In the genomic region with DNA sequence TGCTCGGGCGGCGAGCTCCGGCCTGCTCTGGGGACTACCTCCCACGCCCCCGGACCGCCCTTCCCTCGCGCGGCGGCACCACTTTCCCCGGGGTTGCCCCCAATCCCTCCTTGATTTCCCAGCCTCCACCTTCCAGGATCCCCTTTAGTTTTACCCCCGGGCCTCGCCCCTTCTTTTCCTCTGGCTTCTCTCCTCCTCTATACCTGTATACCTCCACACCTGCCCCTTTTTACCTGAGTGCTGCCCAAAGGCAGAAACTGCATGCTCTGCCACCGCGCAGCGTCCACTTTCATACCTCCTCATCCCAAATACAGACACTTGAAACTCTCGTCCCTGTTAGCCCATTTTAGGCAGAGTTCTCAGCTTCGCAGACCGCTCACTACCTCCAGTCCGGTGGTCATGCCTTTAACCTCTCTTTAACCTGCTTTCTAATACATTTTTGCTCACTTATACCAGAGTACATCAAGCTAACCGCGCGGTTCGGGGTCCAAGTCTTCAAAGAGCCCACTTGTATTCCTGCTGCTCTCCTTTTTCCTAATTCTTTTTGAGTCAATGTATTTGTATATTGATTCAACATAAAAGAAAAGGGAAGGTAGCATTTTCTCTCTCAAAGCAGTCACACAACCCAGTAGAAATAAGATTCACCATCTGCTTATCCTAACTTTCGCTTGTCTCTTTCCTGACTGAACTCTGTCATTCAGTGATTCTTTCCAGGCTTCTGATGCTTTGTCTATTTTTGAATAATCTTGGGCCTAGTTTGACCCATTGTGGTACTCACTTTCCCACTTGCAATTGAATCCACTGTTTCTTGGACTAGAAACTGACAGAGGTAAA, we compare ENCODE assay signal across 8 cellular contexts. TPM values are rescaled to one million over a fixed set of nuclear protein-coding genes. Genes with fewer than 3 reads are reported as not detected.
A peak's percentile ranks its signal among the peaks of the same experiment; 100 is the strongest.
DNase-seq lines count a peak whose midpoint lies in the region; ATAC-seq and TF ChIP-seq lines count a peak whose summit lies in the region.

No MANE protein-coding gene starts in this region.

- H3K27me3 ChIP-seq in BLaER1, result no peaks in the 10 kb centered on the region
- H3K27me3 ChIP-seq in MM.1S (replicated peaks; ENCODE audit: insufficient read depth, low read length), result no peaks in the 10 kb centered on the region

- peak; percentile 1 for ATAC-seq in GM19395 (IDR thresholded peaks at IDR 0.05; ENCODE audit: unreplicated experiment)
- ATAC-seq in left ventricle myocardium superior, result peak; percentile 17
- ATAC-seq in GM19463 (IDR thresholded peaks at IDR 0.05; ENCODE audit: unreplicated experiment), result no peak

- H3K79me2 ChIP-seq in MM.1S (ENCODE audit: low read length), result peaks cover 53% of the 10 kb centered on the region

- H3K36me3 Mint-ChIP-seq in activated naive CD8-positive, alpha-beta T cell, result peaks cover 9% of the 10 kb centered on the region

- peak overlapping the region; percentile 77 for H2AFZ ChIP-seq in MM.1S (ENCODE audit: low read length)

- peak overlapping the region; percentile 86 for H3K9ac ChIP-seq in BLaER1
- H3K9ac ChIP-seq in MM.1S (ENCODE audit: low read length), result peak overlapping the region; percentile 71; the same call in 1 of the 2 replicates

- intact Hi-C loops in left ventricle myocardium superior (cut with micrococcal nuclease), result no loop called here

- no peaks in the 10 kb centered on the region for H3K36me3 ChIP-seq in BLaER1
- no peaks in the 10 kb centered on the region for H3K36me3 ChIP-seq in MM.1S (replicated peaks; ENCODE audit: insufficient read depth, low read length)

- no peaks in the 10 kb centered on the region for H3K9me2 ChIP-seq in MM.1S (replicated peaks; ENCODE audit: insufficient read depth, low read length)

- peak overlapping the region; percentile 100 for H3K4me3 Mint-ChIP-seq in activated naive CD8-positive, alpha-beta T cell

- peak overlapping the region; percentile 86 for H3K4me3 ChIP-seq in BLaER1
- H3K4me3 ChIP-seq in MM.1S (ENCODE audit: low read length), result peak overlapping the region; percentile 87

- H3F3A ChIP-seq in MM.1S (ENCODE audit: insufficient read depth, low read length), result peaks cover 6% of the 10 kb centered on the region; the same call in 1 of the 2 replicates

- peak; percentile 25 for DNase-seq in MM.1S
- DNase-seq in left ventricle myocardium superior, result no peak
- peak; percentile 59 for DNase-seq in retina
- no peak for DNase-seq in GM13976 (ENCODE audit: low spot score)

- peaks cover 43% of the 10 kb centered on the region for H3K4me1 Mint-ChIP-seq in activated naive CD8-positive, alpha-beta T cell (ENCODE audit: low read depth)

- H3K4me1 ChIP-seq in BLaER1 (peaks cover 35% of the 10 kb centered on the region), MM.1S (ENCODE audit: low read length) (peaks cover 16% of the 10 kb centered on the region; the same call in 1 of the 2 replicates)

- H3K4me2 ChIP-seq in BLaER1 (peak overlapping the region; percentile 90), MM.1S (ENCODE audit: low read depth, low read length) (peak overlapping the region; percentile 77)

- peak overlapping the region; percentile 88 for H3K27ac Mint-ChIP-seq in activated naive CD8-positive, alpha-beta T cell

- no peaks in the 10 kb centered on the region for H3K27me3 Mint-ChIP-seq in activated naive CD8-positive, alpha-beta T cell

- peak overlapping the region; percentile 78 for H3K27ac ChIP-seq in BLaER1
- H3K27ac ChIP-seq in MM.1S (ENCODE audit: low read length), result peak overlapping the region; percentile 19; the same call in 1 of the 2 replicates

- in situ Hi-C loops in GM13976 (cut with MboI; ENCODE audit: low sequenced_read_pairs, unreplicated experiment), result no loop called here

- no peak for TF ChIP-seq CTCF in MM.1S (IDR thresholded peaks at IDR 0.05; ENCODE audit: low read length)
- TF ChIP-seq CTCF in GM13976 (IDR thresholded peaks at IDR 0.05; ENCODE audit: borderline replicate concordance, control extremely low read depth, extremely low read depth, insufficient read depth, missing control alignments), result no peak

- H3K9me3 Mint-ChIP-seq in activated naive CD8-positive, alpha-beta T cell (ENCODE audit: low read depth), result no peaks in the 10 kb centered on the region

- H4K20me1 ChIP-seq in BLaER1 (peaks cover 54% of the 10 kb centered on the region), MM.1S (ENCODE audit: insufficient read depth, low read length) (0 out of 2 replicates have a peak, but pooled peaks cover 5% of the 10 kb centered on the region)

- H3K9me3 ChIP-seq in BLaER1 (no peaks in the 10 kb centered on the region), MM.1S (replicated peaks; ENCODE audit: insufficient read depth, low read length) (no peaks in the 10 kb centered on the region)

RNA-seq across cellular contexts. Expression of a gene that starts 0.9 kb away (rescaled TPM):
- total RNA-seq in left ventricle myocardium superior, result 12.7 TPM

Comparison
In these comparisons a context has a peak if more than half of its experiments do, and no peak if none do; other contexts are left out.
1. DNase-seq: peak in MM.1S (single experiment) and retina (single experiment); none in left ventricle myocardium superior (single experiment) and GM13976 (single experiment).